In genomic region chr15:74394090-74394846, GRCh38 we compare ENCODE assay signal across 21 cellular contexts. TPM values are rescaled to one million over a fixed set of nuclear protein-coding genes. Genes with fewer than 3 reads are reported as not detected.
DNase-seq lines count a peak whose midpoint lies in the region; ATAC-seq, FAIRE-seq and TF ChIP-seq lines count a peak whose summit lies in the region.
"Had no signal": no experiment of that assay in that cellular context is flagged by ENCODE, and none has a peak within 500 bp of the region (broad histone marks: within the 10 kb centered on the region; RNA-seq: fewer than 3 reads in every experiment).

No MANE protein-coding gene starts in this region.

- TF ChIP-seq CTCF in HepG2 (CRISPR knock-in tag; IDR thresholded peaks at IDR 0.05) = no peak
- no peak for TF ChIP-seq CTCF in right lobe of liver (IDR thresholded peaks at IDR 0.05)
- TF ChIP-seq CTCF in type B pancreatic cell (conservative IDR thresholded peaks at IDR 0.05) = no peak

- H3K27ac ChIP-seq in HepG2 (ENCODE audit: extremely low read length, insufficient read depth, low read length) (no peak overlapping the region), right lobe of liver (no peak overlapping the region), KOPT-K1 (ENCODE audit: low read depth, low read length, poor library complexity, severe bottlenecking) (peak overlapping the region; percentile 99), epithelial cell of prostate (peak overlapping the region; percentile 96)
- H3K27ac ChIP-seq: esophagus squamous epithelium, heart right ventricle, stomach had no signal

- no peak overlapping the region for H2AFZ ChIP-seq in HepG2 (ENCODE audit: low read length)

- no peaks in the 10 kb centered on the region for H3K36me3 Mint-ChIP-seq in type B pancreatic cell
- H3K36me3 Mint-ChIP-seq: brain had no signal

- H3K4me3 ChIP-seq in HepG2 (replicated peaks in 1 of 3; ENCODE audit: insufficient read depth in 1 of 3, low read depth in 2 of 3, low read length in 3 of 3) (no peak overlapping the region), right lobe of liver (no peak overlapping the region)
- H3K4me3 ChIP-seq: esophagus squamous epithelium, heart right ventricle, spleen, stomach had no signal

- 37% methylated on average over 11 of the region's 11 CpGs for WGBS in HepG2 (ENCODE audit: low lambda C conversion rate)
- 67% methylated on average over 11 of the region's 11 CpGs for WGBS in right lobe of liver (ENCODE audit: insufficient coverage, low coverage, low lambda C conversion rate, missing lambda C conversion rate)

- H3K27ac Mint-ChIP-seq in type B pancreatic cell = peak overlapping the region; percentile 80

- TF ChIP-seq POLR2A in HepG2 (IDR thresholded peaks at IDR 0.05; ENCODE audit: insufficient read depth in 1 of 2, low read depth in 2 of 2, low read length in 2 of 2) = no peak
- TF ChIP-seq POLR2A in right lobe of liver (IDR thresholded peaks at IDR 0.05) = no peak

- H3K4me2 ChIP-seq in HepG2 (ENCODE audit: low read depth, low read length) = no peak overlapping the region

- H3K36me3 ChIP-seq in HepG2 (replicated peaks in 1 of 2; ENCODE audit: control insufficient read depth in 1 of 2, insufficient read depth in 2 of 2, low read length in 2 of 2) (no peaks in the 10 kb centered on the region), right lobe of liver (no peaks in the 10 kb centered on the region), KOPT-K1 (ENCODE audit: insufficient read depth, low read length) (no peaks in the 10 kb centered on the region)
- H3K36me3 ChIP-seq: esophagus squamous epithelium, heart right ventricle, spleen, stomach had no signal

- no peak for TF ChIP-seq RAD21 in HepG2 (CRISPR knock-in tag; IDR thresholded peaks at IDR 0.05)

- intact Hi-C loops in HepG2 (cut with micrococcal nuclease; ENCODE audit: unreplicated experiment) = no loop called here
- intact Hi-C loops in right lobe of liver (cut with DNase I) = no loop called here

- H3K79me2 ChIP-seq in HepG2 (ENCODE audit: insufficient read depth, low read length) = no peaks in the 10 kb centered on the region

- H3K9me3 ChIP-seq in HepG2 (ENCODE audit: low read length) (no peaks in the 10 kb centered on the region), right lobe of liver (no peaks in the 10 kb centered on the region), KOPT-K1 (ENCODE audit: insufficient read depth, low read length, poor library complexity, severe bottlenecking) (no peaks in the 10 kb centered on the region)
- H3K9me3 ChIP-seq: esophagus squamous epithelium, heart right ventricle, spleen, stomach had no signal

- DNase-seq in HepG2 (ENCODE audit: low spot score) = no peak
- no peak for DNase-seq in right lobe of liver
- no peak for DNase-seq in epithelial cell of prostate (ENCODE audit: low read depth, low spot score)
- DNase-seq in type B pancreatic cell (ENCODE audit: extremely low spot score, unreplicated experiment) = no peak
- no peak for DNase-seq in effector CD8-positive, alpha-beta T cell (lab: John Stamatoyannopoulos, UW)
- DNase-seq: activated effector memory CD4-positive, alpha-beta T cell treated with anti-CD3 and anti-CD28 coated beads, Interleukin-2, amount 50 U/mL, for 16 hours; esophagus squamous epithelium; GF-D8; heart right ventricle; islet precursor cell; Kasumi-1; NCI-H1417; spleen; stomach had no signal

- BruUV-seq in HepG2 (replicated peaks; lab: Mats Ljungman, UMichigan) = no TSS peak

- H3K27me3 Mint-ChIP-seq in type B pancreatic cell = no peaks in the 10 kb centered on the region

- H3K9me3 Mint-ChIP-seq in type B pancreatic cell = no peaks in the 10 kb centered on the region

- CTCF ChIA-PET in HepG2 (lab: Yijun Ruan, JAX; ENCODE audit: low intra/inter-chr PET ratio, low total read pairs) = no interaction called here

- H3K9ac ChIP-seq in HepG2 (ENCODE audit: insufficient read depth, low read depth, low read length) = no peak overlapping the region

- H3K4me3 Mint-ChIP-seq in type B pancreatic cell = no peak overlapping the region
- H3K4me3 Mint-ChIP-seq: brain had no signal

- TF ChIP-seq EP300 in HepG2 (IDR thresholded peaks at IDR 0.05; ENCODE audit: low read depth in 2 of 2, low read length in 2 of 2) (no peak), HepG2 (CRISPR knock-in tag; IDR thresholded peaks at IDR 0.05; ENCODE audit: borderline replicate concordance) (no peak)

- H3K27me3 ChIP-seq in HepG2 (ENCODE audit: control insufficient read depth in 1 of 2, insufficient read depth in 2 of 2, low read length in 2 of 2) = peaks cover 5 to 57% of the 10 kb centered on the region in 2 experiments; a peak in 3 of 5 replicates
- H3K27me3 ChIP-seq in right lobe of liver = no peaks in the 10 kb centered on the region
- H3K27me3 ChIP-seq: esophagus squamous epithelium, spleen, stomach had no signal

- peaks cover 41% of the 10 kb centered on the region for H3K4me1 Mint-ChIP-seq in type B pancreatic cell (ENCODE audit: unreplicated experiment)

- ATAC-seq in HepG2 (no peak), right lobe of liver (no peak), HG03108 (IDR thresholded peaks at IDR 0.05; ENCODE audit: unreplicated experiment) (no peak), HG02885 (IDR thresholded peaks at IDR 0.05; ENCODE audit: poor library complexity, unreplicated experiment) (no peak)

- in situ Hi-C loops in HepG2 (cut with HindIII; ENCODE audit: extremely low pct_ligation_motif_present, low pct_unique_long_range_greater_than_20kb) = no loop called here

- no peak for FAIRE-seq in HepG2 (lab: Jason Lieb, UNC)

- H3K4me1 ChIP-seq in HepG2 (ENCODE audit: insufficient read depth, low read length) = peaks cover 56% of the 10 kb centered on the region
- no peaks in the 10 kb centered on the region for H3K4me1 ChIP-seq in right lobe of liver

- H4K20me1 ChIP-seq in HepG2 (ENCODE audit: insufficient read depth, low read length) = no peaks in the 10 kb centered on the region

- POLR2A ChIA-PET in HepG2 (lab: Yijun Ruan, JAX) = interaction anchor here (0.8 to 3.0 kb wide), 5 partner anchors 9 to 67 kb away, joined by 3 to 8 read pairs (median 3); partner anchors contain the start of gene UBL7

TF ChIP-seq in HepG2, 621 proteins besides CTCF, POLR2A, EP300 and RAD21:
- TF ChIP-seq ZNF768 (CRISPR knock-in tag; IDR thresholded peaks at IDR 0.05) = peak; percentile 77; the same call in 1 of the 2 replicates
- no peak for TF ChIP-seq ZFP1 (CRISPR knock-in tag; IDR thresholded peaks at IDR 0.05)

RNA-seq across cellular contexts. Expression of gene CYP11A1, which starts 26.8 kb away (rescaled TPM):
- total RNA-seq in HepG2 (2016; rRNA removed; fragmentation: Illumina TruSeq; extraction: Trizol) (0.66 and 0.86 TPM in 2 replicates), right lobe of liver (1 to 10 TPM; 2.5 to 6.4 (median 2.8) TPM), type B pancreatic cell (ENCODE audit: low replicate concordance) (0.80 and 1.0 TPM in 2 replicates)
- total RNA-seq in HepG2 (2016; cell fraction: cytosol; rRNA removed; fragmentation: Illumina TruSeq; extraction: Trizol; ENCODE audit: low read depth) = 0.30 and 0.62 TPM in 2 replicates
- 0.43 and 0.71 TPM in 2 replicates for total RNA-seq in HepG2 (2016; cell fraction: insoluble cytoplasmic fraction; rRNA removed; fragmentation: Illumina TruSeq; extraction: Trizol)
- 0.65 and 0.74 TPM in 2 replicates for total RNA-seq in HepG2 (2016; cell fraction: membrane; rRNA removed; fragmentation: Illumina TruSeq; extraction: Trizol)
- total RNA-seq in HepG2 (2016; cell fraction: nucleus; rRNA removed; fragmentation: Illumina TruSeq; extraction: Trizol) = 0.40 and 0.66 TPM in 2 replicates
- 0.92 and 1.4 TPM in 2 replicates for polyA plus RNA-seq in HepG2 (2011; rRNA removed)
- 0.98 and 1.0 TPM in 2 replicates for polyA plus RNA-seq in HepG2 (2011; cell fraction: cytosol; rRNA removed)
- polyA plus RNA-seq in HepG2 (2011; cell fraction: nucleus; rRNA removed) = 1.5 and 1.8 TPM in 2 replicates
- polyA plus RNA-seq in HepG2 (2012) = 0.54 and 0.73 TPM in 2 replicates
- polyA plus RNA-seq in HepG2 (2016; cell fraction: cytosol; fragmentation: Illumina TruSeq; extraction: Trizol; ENCODE audit: low read depth) = 0.26 and 0.61 TPM in 2 replicates
- polyA plus RNA-seq in HepG2 (2016; cell fraction: insoluble cytoplasmic fraction; fragmentation: Illumina TruSeq; extraction: Trizol; ENCODE audit: low read depth) = 0.66 and 0.83 TPM in 2 replicates
- polyA plus RNA-seq in HepG2 (2016; cell fraction: membrane; fragmentation: Illumina TruSeq; extraction: Trizol; ENCODE audit: low read depth) = 0.36 and 0.45 TPM in 2 replicates
- 0.64 and 0.93 TPM in 2 replicates for polyA plus RNA-seq in HepG2 (2016; cell fraction: nucleus; fragmentation: Illumina TruSeq; extraction: Trizol; ENCODE audit: insufficient read depth, low read depth)
- polyA minus RNA-seq in HepG2 (2011; rRNA and poly(A)+ RNA removed; ENCODE audit: low replicate concordance) = 1.6 and 8.2 TPM in 2 replicates
- polyA minus RNA-seq in HepG2 (2011; cell fraction: cytosol; rRNA and poly(A)+ RNA removed) = 0.99 TPM in 1 of 2 replicates, not detected in the other
- polyA minus RNA-seq in HepG2 (2011; cell fraction: nucleus; rRNA and poly(A)+ RNA removed) = 0.39 and 0.87 TPM in 2 replicates
- total RNA-seq: dermis microvascular lymphatic vessel endothelial cell; osteocyte; T-helper 1 cell treated with Interleukin-12 subunit alpha and Interleukin-12 subunit beta and Interleukin-4 antibody, amounts not matched to agents 30 ng/mL and 1 ng/mL, for 36 hours had no signal

RNA-seq across cellular contexts. Expression of gene SEMA7A, which starts 39.5 kb away (rescaled TPM):
- total RNA-seq in HepG2 (2016; rRNA removed; fragmentation: Illumina TruSeq; extraction: Trizol) (7.1 and 15.8 TPM in 2 replicates), right lobe of liver (1 to 10 TPM in 3 of 6 experiments, under 1 TPM in 3; 0.42 to 2.4 (median 1.1) TPM), type B pancreatic cell (ENCODE audit: low replicate concordance) (6.3 and 11.2 TPM in 2 replicates)
- 6.7 and 6.9 TPM in 2 replicates for total RNA-seq in HepG2 (2016; cell fraction: cytosol; rRNA removed; fragmentation: Illumina TruSeq; extraction: Trizol; ENCODE audit: low read depth)
- 5.8 and 16.8 TPM in 2 replicates for total RNA-seq in HepG2 (2016; cell fraction: insoluble cytoplasmic fraction; rRNA removed; fragmentation: Illumina TruSeq; extraction: Trizol)
- total RNA-seq in HepG2 (2016; cell fraction: membrane; rRNA removed; fragmentation: Illumina TruSeq; extraction: Trizol) = 6.1 and 7.5 TPM in 2 replicates
- total RNA-seq in HepG2 (2016; cell fraction: nucleus; rRNA removed; fragmentation: Illumina TruSeq; extraction: Trizol) = 18.1 and 21.2 TPM in 2 replicates
- polyA plus RNA-seq in HepG2 (2011; rRNA removed) = 9.0 and 11.3 TPM in 2 replicates
- polyA plus RNA-seq in HepG2 (2011; cell fraction: cytosol; rRNA removed) = 9.5 and 11.5 TPM in 2 replicates
- 27.8 and 40.2 TPM in 2 replicates for polyA plus RNA-seq in HepG2 (2011; cell fraction: nucleus; rRNA removed)
- 6.1 and 9.1 TPM in 2 replicates for polyA plus RNA-seq in HepG2 (2012)
- polyA plus RNA-seq in HepG2 (2016; cell fraction: cytosol; fragmentation: Illumina TruSeq; extraction: Trizol; ENCODE audit: low read depth) = 0.77 and 0.90 TPM in 2 replicates
- polyA plus RNA-seq in HepG2 (2016; cell fraction: insoluble cytoplasmic fraction; fragmentation: Illumina TruSeq; extraction: Trizol; ENCODE audit: low read depth) = 3.7 and 5.2 TPM in 2 replicates
- 2.0 and 2.2 TPM in 2 replicates for polyA plus RNA-seq in HepG2 (2016; cell fraction: membrane; fragmentation: Illumina TruSeq; extraction: Trizol; ENCODE audit: low read depth)
- polyA plus RNA-seq in HepG2 (2016; cell fraction: nucleus; fragmentation: Illumina TruSeq; extraction: Trizol; ENCODE audit: insufficient read depth, low read depth) = 40.2 and 42.1 TPM in 2 replicates
- polyA minus RNA-seq in HepG2 (2011; rRNA and poly(A)+ RNA removed; ENCODE audit: low replicate concordance) = 1.2 and 27.6 TPM in 2 replicates
- 8.8 and 9.2 TPM in 2 replicates for polyA minus RNA-seq in HepG2 (2011; cell fraction: cytosol; rRNA and poly(A)+ RNA removed)
- polyA minus RNA-seq in HepG2 (2011; cell fraction: nucleus; rRNA and poly(A)+ RNA removed) = 13.6 and 14.7 TPM in 2 replicates

Comparison
In these comparisons a context has a peak if more than half of its experiments do, and no peak if none do; other contexts are left out.
1. H3K27ac ChIP-seq: peak in KOPT-K1 (single experiment) and epithelial cell of prostate (single experiment); none in HepG2 (single experiment) and right lobe of liver (0 of 3).